In genomic region chr2:234680688-234681050, GRCh38 we compare ENCODE assay signal across 1 cellular context.
TF ChIP-seq lines count a peak whose summit lies in the region.

No MANE protein-coding gene starts in this region.

TF ChIP-seq in HepG2, 621 proteins besides CTCF, POLR2A, EP300 and RAD21 (continued from another document and continues in another):
- TF ChIP-seq NFIC (IDR thresholded peaks at IDR 0.05; ENCODE audit: low read length): no peak
- TF ChIP-seq MXD3 (CRISPR knock-in tag; IDR thresholded peaks at IDR 0.05): no peak
- TF ChIP-seq CC2D1A (CRISPR knock-in tag; IDR thresholded peaks at IDR 0.05): peak; percentile 95
- TF ChIP-seq SMC3 (IDR thresholded peaks at IDR 0.05; ENCODE audit: low read length): no peak
- TF ChIP-seq ZC3H4 (CRISPR knock-in tag; IDR thresholded peaks at IDR 0.05; ENCODE audit: borderline replicate concordance): 0 out of 2 replicates have a peak, but pooled peaks have one; percentile 23
- TF ChIP-seq SKIL (CRISPR knock-in tag; IDR thresholded peaks at IDR 0.05; ENCODE audit: borderline replicate concordance): no peak
- TF ChIP-seq RFX3 (CRISPR knock-in tag; IDR thresholded peaks at IDR 0.05): no peak
- no peak for TF ChIP-seq ONECUT2 (CRISPR knock-in tag; IDR thresholded peaks at IDR 0.05)
- TF ChIP-seq ZNF780A (CRISPR knock-in tag; IDR thresholded peaks at IDR 0.05): no peak
- no peak for TF ChIP-seq SRY (CRISPR knock-in tag; IDR thresholded peaks at IDR 0.05)
- TF ChIP-seq CHD2 (IDR thresholded peaks at IDR 0.05; ENCODE audit: low read depth, low read length): no peak
- TF ChIP-seq GZF1 (CRISPR knock-in tag; IDR thresholded peaks at IDR 0.05): 0 out of 2 replicates have a peak, but pooled peaks have one; percentile 5
- TF ChIP-seq TOPORS (CRISPR knock-in tag; IDR thresholded peaks at IDR 0.05): no peak
- no peak for TF ChIP-seq ZNF367 (CRISPR knock-in tag; IDR thresholded peaks at IDR 0.05; ENCODE audit: borderline replicate concordance)
- TF ChIP-seq RBM39 (IDR thresholded peaks at IDR 0.05; ENCODE audit: low read depth, low read length, poor library complexity, severe bottlenecking): no peak
- TF ChIP-seq ETS1 (CRISPR knock-in tag; IDR thresholded peaks at IDR 0.05): no peak
- no peak for TF ChIP-seq ZBTB38 (CRISPR knock-in tag; IDR thresholded peaks at IDR 0.05)
- no peak for TF ChIP-seq ZNF326 (CRISPR knock-in tag; IDR thresholded peaks at IDR 0.05; ENCODE audit: borderline replicate concordance)
- peak; percentile 8 for TF ChIP-seq ZNF18 (CRISPR knock-in tag; IDR thresholded peaks at IDR 0.05; ENCODE audit: insufficient replicate concordance)
- no peak for TF ChIP-seq ZNF414 (CRISPR knock-in tag; IDR thresholded peaks at IDR 0.05)
- TF ChIP-seq KLF9 (CRISPR knock-in tag; IDR thresholded peaks at IDR 0.05; ENCODE audit: low read depth): no peak
- no peak for TF ChIP-seq SRSF9 (IDR thresholded peaks at IDR 0.05; ENCODE audit: borderline replicate concordance, insufficient read depth, low read depth, low read length, poor library complexity, severe bottlenecking)
- TF ChIP-seq IRF1 (CRISPR knock-in tag; IDR thresholded peaks at IDR 0.05; ENCODE audit: low read depth): no peak
- no peak for TF ChIP-seq CENPBD1 (CRISPR knock-in tag; IDR thresholded peaks at IDR 0.05; ENCODE audit: borderline replicate concordance, low read depth)
- no peak for TF ChIP-seq ZNF749 (CRISPR knock-in tag; IDR thresholded peaks at IDR 0.05; ENCODE audit: borderline replicate concordance)
- 0 out of 2 replicates have a peak, but pooled peaks have one; percentile 15 for TF ChIP-seq GFI1 (CRISPR knock-in tag; IDR thresholded peaks at IDR 0.05; ENCODE audit: borderline replicate concordance)
- no peak for TF ChIP-seq MTA1 (CRISPR knock-in tag; IDR thresholded peaks at IDR 0.05; ENCODE audit: borderline replicate concordance)
- no peak for TF ChIP-seq ZNF230 (CRISPR knock-in tag; IDR thresholded peaks at IDR 0.05)
- TF ChIP-seq ZNF850 (CRISPR knock-in tag; conservative IDR thresholded peaks at IDR 0.05): no peak
- no peak for TF ChIP-seq ZNF282 (IDR thresholded peaks at IDR 0.05; ENCODE audit: partially characterized antibody)
- TF ChIP-seq JUNB (CRISPR knock-in tag; IDR thresholded peaks at IDR 0.05; ENCODE audit: borderline replicate concordance): no peak
- 0 out of 2 replicates have a peak, but pooled peaks have one; percentile 35 for TF ChIP-seq ZBTB2 (CRISPR knock-in tag; IDR thresholded peaks at IDR 0.05; ENCODE audit: low read depth)
- peak; percentile 46; the same call in 1 of the 2 replicates for TF ChIP-seq REXO4 (CRISPR knock-in tag; IDR thresholded peaks at IDR 0.05; ENCODE audit: borderline replicate concordance)
- 0 out of 2 replicates have a peak, but pooled peaks have one; percentile 14 for TF ChIP-seq ZNF280D (CRISPR knock-in tag; IDR thresholded peaks at IDR 0.05)
- TF ChIP-seq KAT7 (CRISPR knock-in tag; IDR thresholded peaks at IDR 0.05; ENCODE audit: borderline replicate concordance): no peak
- no peak for TF ChIP-seq ZNF704 (CRISPR knock-in tag; IDR thresholded peaks at IDR 0.05; ENCODE audit: borderline replicate concordance)
- TF ChIP-seq ZNF30 (CRISPR knock-in tag; IDR thresholded peaks at IDR 0.05): no peak
- TF ChIP-seq ZMYM2 (CRISPR knock-in tag; IDR thresholded peaks at IDR 0.05): no peak
- TF ChIP-seq MAZ (IDR thresholded peaks at IDR 0.05; ENCODE audit: borderline replicate concordance, low read depth, low read length): no peak
- TF ChIP-seq MAZ (CRISPR knock-in tag; IDR thresholded peaks at IDR 0.05; ENCODE audit: low read depth): no peak
- 0 out of 2 replicates have a peak, but pooled peaks have one; percentile 17 for TF ChIP-seq ZBTB4 (CRISPR knock-in tag; IDR thresholded peaks at IDR 0.05; ENCODE audit: borderline replicate concordance)
- TF ChIP-seq KDM4B (CRISPR knock-in tag; IDR thresholded peaks at IDR 0.05): no peak
- no peak for TF ChIP-seq RNF2 (conservative IDR thresholded peaks at IDR 0.05; ENCODE audit: low read depth)
- TF ChIP-seq ZNF720 (CRISPR knock-in tag; IDR thresholded peaks at IDR 0.05): no peak
- TF ChIP-seq NAIF1 (CRISPR knock-in tag; IDR thresholded peaks at IDR 0.05; ENCODE audit: borderline replicate concordance): no peak; the same call in 1 of the 2 replicates
- TF ChIP-seq BCL3 (CRISPR knock-in tag; IDR thresholded peaks at IDR 0.05): no peak
- TF ChIP-seq GLI4 (CRISPR knock-in tag; IDR thresholded peaks at IDR 0.05; ENCODE audit: borderline replicate concordance): no peak
- TF ChIP-seq ZNF34 (CRISPR knock-in tag; IDR thresholded peaks at IDR 0.05; ENCODE audit: borderline replicate concordance): no peak
